20 cellular contexts compared by ENCODE assay signal in genomic region chr4:75243570-75243969, GRCh38.
"Had no signal": no experiment of that assay in that cellular context is flagged by ENCODE, and none has a peak within 500 bp of the region (broad histone marks: within the 10 kb centered on the region; RNA-seq: fewer than 3 reads in every experiment).

No MANE protein-coding gene starts in this region.

- H3K4me3 ChIP-seq: cardiac muscle cell, SK-N-MC, testis had no signal

- H3K27ac ChIP-seq: cardiac muscle cell, SK-N-MC, testis had no signal

- ATAC-seq: activated naive CD8-positive, alpha-beta T cell treated with anti-CD3 and anti-CD28 coated beads, Interleukin-2, amount 50 U/mL, for 24 hours; activated T-cell treated with anti-CD3 and anti-CD28 coated beads, Interleukin-2, amount 50 U/mL, for 72 hours; left ventricle myocardium superior; stimulated activated effector memory CD8-positive, alpha-beta T cell treated with anti-CD3 and anti-CD28 coated beads, Interleukin-12 subunit alpha, Interleukin-12 subunit beta, amount 100 ng/mL, for 72 hours; T-helper 17 cell had no signal

- H3K36me3 Mint-ChIP-seq: activated CD4-positive, alpha-beta memory T cell treated with anti-CD3 and anti-CD28 coated beads for 36 hours; naive B cell; stimulated activated effector memory CD8-positive, alpha-beta T cell treated with anti-CD3 and anti-CD28 coated beads, Interleukin-12 subunit alpha, Interleukin-12 subunit beta, amount 100 ng/mL, for 72 hours; type B pancreatic cell had no signal

- H3K9me3 Mint-ChIP-seq: activated CD4-positive, alpha-beta memory T cell treated with anti-CD3 and anti-CD28 coated beads for 36 hours; neural crest cell had no signal

- H3K27ac Mint-ChIP-seq: activated CD4-positive, alpha-beta memory T cell treated with anti-CD3 and anti-CD28 coated beads for 36 hours; activated naive CD8-positive, alpha-beta T cell treated with anti-CD3 and anti-CD28 coated beads, Interleukin-2, amount 50 U/mL, for 24 hours; activated T-cell treated with anti-CD3 and anti-CD28 coated beads, Interleukin-2, amount 50 U/mL, for 72 hours; naive B cell; stimulated activated effector memory CD8-positive, alpha-beta T cell treated with anti-CD3 and anti-CD28 coated beads, Interleukin-12 subunit alpha, Interleukin-12 subunit beta, amount 100 ng/mL, for 72 hours; T-helper 17 cell; type B pancreatic cell had no signal

- H3K4me1 Mint-ChIP-seq: activated naive CD8-positive, alpha-beta T cell treated with anti-CD3 and anti-CD28 coated beads, Interleukin-2, amount 50 U/mL, for 24 hours; naive B cell; stimulated activated effector memory CD8-positive, alpha-beta T cell treated with anti-CD3 and anti-CD28 coated beads, Interleukin-12 subunit alpha, Interleukin-12 subunit beta, amount 100 ng/mL, for 72 hours; T-helper 17 cell had no signal

- H3K9me3 ChIP-seq: testis had no signal

- H3K4me1 ChIP-seq: testis had no signal

- H3K27me3 Mint-ChIP-seq: activated CD4-positive, alpha-beta memory T cell treated with anti-CD3 and anti-CD28 coated beads for 36 hours; activated naive CD8-positive, alpha-beta T cell treated with anti-CD3 and anti-CD28 coated beads, Interleukin-2, amount 50 U/mL, for 24 hours; T-helper 17 cell; type B pancreatic cell had no signal

- H3K4me3 Mint-ChIP-seq: activated CD4-positive, alpha-beta memory T cell treated with anti-CD3 and anti-CD28 coated beads for 36 hours; activated naive CD8-positive, alpha-beta T cell treated with anti-CD3 and anti-CD28 coated beads, Interleukin-2, amount 50 U/mL, for 24 hours; activated T-cell treated with anti-CD3 and anti-CD28 coated beads, Interleukin-2, amount 50 U/mL, for 72 hours; naive B cell; neural crest cell; stimulated activated effector memory CD8-positive, alpha-beta T cell treated with anti-CD3 and anti-CD28 coated beads, Interleukin-12 subunit alpha, Interleukin-12 subunit beta, amount 100 ng/mL, for 72 hours; T-helper 17 cell; type B pancreatic cell had no signal

- DNase-seq: activated CD4-positive, alpha-beta memory T cell treated with anti-CD3 and anti-CD28 coated beads for 36 hours; activated CD4-positive, alpha-beta T cell treated with anti-CD3 and anti-CD28 coated beads for 48 hours; activated effector memory CD4-positive, alpha-beta T cell treated with anti-CD3 and anti-CD28 coated beads, Interleukin-2, amount 50 U/mL, for 16 hours; activated naive CD4-positive, alpha-beta T cell treated with anti-CD3 and anti-CD28 coated beads, Interleukin-2, amount 50 U/mL, for 16 hours; activated naive CD8-positive, alpha-beta T cell treated with anti-CD3 and anti-CD28 coated beads, Interleukin-2, amount 50 U/mL, for 24 hours; activated T-cell treated with anti-CD3 and anti-CD28 coated beads, Interleukin-2, amount 50 U/mL, for 72 hours; effector CD8-positive, alpha-beta T cell; glutamatergic neuron; hippocampal formation; kidney glomerular epithelial cell; left ventricle myocardium superior; naive B cell; SW 1271; T-helper 17 cell; testis had no signal

- H3K27me3 ChIP-seq: cardiac muscle cell, testis had no signal

- H3K36me3 ChIP-seq: cardiac muscle cell had no signal
